Comparison of ENCODE assay signal across 11 cellular contexts in genomic region chr1:8417625-8418024, GRCh38.
DNase-seq lines count a peak whose midpoint lies in the region; ATAC-seq and TF ChIP-seq lines count a peak whose summit lies in the region.
"Had no signal": no experiment of that assay in that cellular context is flagged by ENCODE, and none has a peak within 500 bp of the region (broad histone marks: within the 10 kb centered on the region; RNA-seq: fewer than 3 reads in every experiment).

No MANE protein-coding gene starts in this region.

- H3K27me3 Mint-ChIP-seq in mesothelial cell of epicardium (ENCODE audit: low read depth): no peaks in the 10 kb centered on the region
- H3K27me3 Mint-ChIP-seq in type B pancreatic cell: no peaks in the 10 kb centered on the region
- no peaks in the 10 kb centered on the region for H3K27me3 Mint-ChIP-seq in Caco-2 (ENCODE audit: insufficient read depth, unreplicated experiment)

- H3K27ac ChIP-seq in heart right ventricle: peak overlapping the region in 8 of 10 donors; percentile 20 to 99 (median 98)

- H3K4me1 ChIP-seq in heart right ventricle (peaks cover 11 to 100% (median 84%) of the 10 kb centered on the region in 9 donors), Caco-2 (peaks cover 39% of the 10 kb centered on the region)

- H3K27ac Mint-ChIP-seq in activated naive CD4-positive, alpha-beta T cell treated with anti-CD3 and anti-CD28 coated beads, Interleukin-2, amount 50 U/mL, for 72 hours: peak overlapping the region; percentile 17 to 38
- peak overlapping the region; percentile 17 for H3K27ac Mint-ChIP-seq in mesothelial cell of epicardium
- peak overlapping the region; percentile 12 for H3K27ac Mint-ChIP-seq in type B pancreatic cell
- no peak overlapping the region for H3K27ac Mint-ChIP-seq in Caco-2 (ENCODE audit: unreplicated experiment)

- no peaks in the 10 kb centered on the region for H3K9me3 Mint-ChIP-seq in activated naive CD4-positive, alpha-beta T cell treated with anti-CD3 and anti-CD28 coated beads, Interleukin-2, amount 50 U/mL, for 72 hours
- H3K9me3 Mint-ChIP-seq in mesothelial cell of epicardium (no peaks in the 10 kb centered on the region), type B pancreatic cell (no peaks in the 10 kb centered on the region), Caco-2 (ENCODE audit: unreplicated experiment) (no peaks in the 10 kb centered on the region)

- peaks cover 16 to 25% of the 10 kb centered on the region in 2 donors for H3K36me3 Mint-ChIP-seq in activated naive CD4-positive, alpha-beta T cell treated with anti-CD3 and anti-CD28 coated beads, Interleukin-2, amount 50 U/mL, for 72 hours
- H3K36me3 Mint-ChIP-seq in mesothelial cell of epicardium: peaks cover 18% of the 10 kb centered on the region
- H3K36me3 Mint-ChIP-seq in type B pancreatic cell: peaks cover 15% of the 10 kb centered on the region
- H3K36me3 Mint-ChIP-seq in Caco-2 (ENCODE audit: insufficient read depth, unreplicated experiment): peaks cover 36% of the 10 kb centered on the region

- intact Hi-C loops in heart right ventricle (cut with DNase I): loop anchor here in 1 of 10 donors (10.0 kb wide), 1 partner anchor 63 kb away; no protein-coding TSS in a partner anchor
- intact Hi-C loops in left ventricle myocardium superior (cut with micrococcal nuclease): no loop called here
- intact Hi-C loops in Caco-2 (cut with micrococcal nuclease; ENCODE audit: unreplicated experiment): no loop called here

- no peak overlapping the region for H3K4me3 Mint-ChIP-seq in mesothelial cell of epicardium
- H3K4me3 Mint-ChIP-seq in type B pancreatic cell: no peak overlapping the region
- no peak overlapping the region for H3K4me3 Mint-ChIP-seq in Caco-2 (ENCODE audit: unreplicated experiment)

- peaks cover 27% of the 10 kb centered on the region for H3K4me1 Mint-ChIP-seq in mesothelial cell of epicardium
- peaks cover 25% of the 10 kb centered on the region for H3K4me1 Mint-ChIP-seq in type B pancreatic cell (ENCODE audit: unreplicated experiment)
- H3K4me1 Mint-ChIP-seq in Caco-2 (ENCODE audit: low read depth, unreplicated experiment): peaks cover 16% of the 10 kb centered on the region

- DNase-seq in heart right ventricle: no peak
- no peak for DNase-seq in left ventricle myocardium superior
- no peak for DNase-seq in activated naive CD4-positive, alpha-beta T cell treated with anti-CD3 and anti-CD28 coated beads, Interleukin-2, amount 50 U/mL, for 72 hours (ENCODE audit: low spot score in 2 of 2)
- no peak for DNase-seq in mesothelial cell of epicardium (ENCODE audit: low spot score in 2 of 2, unreplicated experiment in 2 of 2)
- DNase-seq in type B pancreatic cell (ENCODE audit: extremely low spot score, unreplicated experiment): no peak
- no peak for DNase-seq in Caco-2
- DNase-seq: activated CD8-positive, alpha-beta memory T cell treated with anti-CD3 and anti-CD28 coated beads, Interleukin-2, amount 50 U/mL, for 4 hours; NCI-H2227 treated with DMSO at 0.1 percent for 48 hours; T1000 had no signal

- peaks cover 0 to 88% (median 0%) of the 10 kb centered on the region in 9 donors for H3K36me3 ChIP-seq in heart right ventricle
- no peaks in the 10 kb centered on the region; the same call in none of the 2 replicates for H3K36me3 ChIP-seq in Caco-2 (ENCODE audit: control insufficient read depth, insufficient read depth, low read length)

- TF ChIP-seq CTCF in heart right ventricle (IDR thresholded peaks at IDR 0.05) (no peak), mesothelial cell of epicardium (IDR thresholded peaks at IDR 0.05; ENCODE audit: unreplicated experiment) (no peak), type B pancreatic cell (conservative IDR thresholded peaks at IDR 0.05) (no peak), Caco-2 (IDR thresholded peaks at IDR 0.05; ENCODE audit: insufficient read depth in 1 of 2, low read depth in 1 of 2, low read length in 1 of 2, severe bottlenecking in 1 of 2, unreplicated experiment in 1 of 2) (no peak)

- H3K27me3 ChIP-seq in heart right ventricle (no peaks in the 10 kb centered on the region), Caco-2 (replicated peaks; ENCODE audit: control insufficient read depth, insufficient read depth, low read length) (no peaks in the 10 kb centered on the region)

- WGBS in heart right ventricle, 2 donors: 58 to 66% methylated on average over 5 of the region's 5 CpGs

- POLR2A ChIA-PET in Caco-2 (lab: Charles Lee): no interaction called here

- CTCF ChIA-PET in Caco-2 (lab: Charles Lee): no interaction called here

- ATAC-seq in heart right ventricle: no peak
- ATAC-seq in left ventricle myocardium superior: no peak
- ATAC-seq in activated naive CD4-positive, alpha-beta T cell treated with anti-CD3 and anti-CD28 coated beads, Interleukin-2, amount 50 U/mL, for 72 hours: no peak
- no peak for ATAC-seq in GM18907 (IDR thresholded peaks at IDR 0.05; ENCODE audit: unreplicated experiment)
- ATAC-seq in HG03135 (IDR thresholded peaks at IDR 0.05; ENCODE audit: unreplicated experiment): no peak

- no peaks in the 10 kb centered on the region for H3K9me3 ChIP-seq in heart right ventricle
- no peaks in the 10 kb centered on the region for H3K9me3 ChIP-seq in Caco-2

- H3K4me3 ChIP-seq in heart right ventricle: no peak overlapping the region
- H3K4me3 ChIP-seq in Caco-2 (ENCODE audit: low read depth, low read length): no peak overlapping the region

- no TSS peak for BruUV-seq in Caco-2 (replicated peaks; lab: Mats Ljungman, UMichigan)
